Comparison of ENCODE assay signal across 8 cellular contexts in genomic region chr3:55486101-55486856, GRCh38. TPM values are rescaled to one million over a fixed set of nuclear protein-coding genes. Genes with fewer than 3 reads are reported as not detected.
DNase-seq lines count a peak whose midpoint lies in the region; ATAC-seq and TF ChIP-seq lines count a peak whose summit lies in the region.

No MANE protein-coding gene starts in this region.

- H3K4me3 ChIP-seq in BLaER1 (peak overlapping the region; percentile 41; the same call in 1 of the 2 replicates), HUES64 (ENCODE audit: low read length) (peak overlapping the region; percentile 73), astrocyte of the cerebellum (ENCODE audit: low read depth, low read length) (peak overlapping the region; percentile 83)

- H3K27me3 ChIP-seq in BLaER1 (peaks cover 95% of the 10 kb centered on the region), HUES64 (ENCODE audit: insufficient read depth, low read length) (peaks cover 91% of the 10 kb centered on the region)

- no peak for DNase-seq in astrocyte of the cerebellum (ENCODE audit: low read depth)
- DNase-seq in iPS-NIHi7 (ENCODE audit: extremely low spot score), result peak; percentile 49
- DNase-seq in stimulated activated naive CD8-positive, alpha-beta T cell treated with anti-CD3 and anti-CD28 coated beads, Interleukin-15, Interleukin-2, amounts not matched to agents 100 U/mL and 50 U/mL, for 24 hours, result peak; percentile 4
- DNase-seq in stimulated activated naive CD4-positive, alpha-beta T cell treated with Interleukin-2 at 50 U/mL for 16 hours (lab: John Stamatoyannopoulos, UW), result no peak
- DNase-seq in activated naive CD4-positive, alpha-beta T cell treated with Interleukin-2 at 50 U/mL for 16 hours, result no peak

- peaks cover 39% of the 10 kb centered on the region; the same call in 1 of the 2 replicates for H4K20me1 ChIP-seq in BLaER1

- H3K36me3 ChIP-seq in BLaER1 (no peaks in the 10 kb centered on the region), HUES64 (ENCODE audit: insufficient read depth, low read length) (no peaks in the 10 kb centered on the region)

- H3K27ac ChIP-seq in BLaER1 (no peak overlapping the region), HUES64 (ENCODE audit: low read depth, low read length) (no peak overlapping the region)

- in situ Hi-C loops in astrocyte of the cerebellum (cut with HindIII; ENCODE audit: low sequenced_read_pairs), result loop anchor here (5.0 to 25.0 kb wide), 5 partner anchors 231 to 1049 kb away; no protein-coding TSS in a partner anchor

- WGBS in HUES64, result under 1% methylated on average over 41 of the region's 49 CpGs

- ATAC-seq in stimulated activated naive CD8-positive, alpha-beta T cell treated with anti-CD3 and anti-CD28 coated beads, Interleukin-15, Interleukin-2, amounts not matched to agents 100 U/mL and 50 U/mL, for 24 hours, result no peak
- ATAC-seq in GM18867 (IDR thresholded peaks at IDR 0.05; ENCODE audit: unreplicated experiment), result no peak

- H3K9ac ChIP-seq in BLaER1 (no peak overlapping the region), HUES64 (ENCODE audit: low read depth, low read length) (peak overlapping the region; percentile 47; the same call in 1 of the 2 replicates)

- peak overlapping the region; percentile 49 for H3K4me2 ChIP-seq in BLaER1

- H3K9me3 ChIP-seq in BLaER1 (peaks cover 50% of the 10 kb centered on the region), HUES64 (ENCODE audit: insufficient read depth, low read depth, low read length) (no peaks in the 10 kb centered on the region)

- TF ChIP-seq CTCF in astrocyte of the cerebellum (IDR thresholded peaks at IDR 0.05; ENCODE audit: low read depth, low read length, missing control alignments), result no peak

- H3K4me1 ChIP-seq in BLaER1, result no peaks in the 10 kb centered on the region
- H3K4me1 ChIP-seq in HUES64 (ENCODE audit: insufficient read depth, low read length), result peaks cover 16% of the 10 kb centered on the region

RNA-seq across cellular contexts. Expression of gene WNT5A, which starts 0.8 kb away (rescaled TPM):
- 6.7 TPM for polyA plus RNA-seq in HUES64 (2013, experiment 1 of 2)
- polyA plus RNA-seq in HUES64 (2013, experiment 2 of 2), result 7.5 TPM

Comparison
In these comparisons a context has a peak if more than half of its experiments do, and no peak if none do; other contexts are left out.
1. DNase-seq: peak in iPS-NIHi7 (single experiment) and stimulated activated naive CD8-positive, alpha-beta T cell treated with anti-CD3 and anti-CD28 coated beads, Interleukin-15, Interleukin-2, amounts not matched to agents 100 U/mL and 50 U/mL, for 24 hours (single experiment); none in astrocyte of the cerebellum (single experiment), stimulated activated naive CD4-positive, alpha-beta T cell treated with Interleukin-2 at 50 U/mL for 16 hours (single experiment) and activated naive CD4-positive, alpha-beta T cell treated with Interleukin-2 at 50 U/mL for 16 hours (single experiment).
2. Peak in every context shown above with its lines, with median percentiles within 50 percentile points of each other: H3K4me3 ChIP-seq.